ENCODE assay signal across 8 cellular contexts in genomic region chr19:8320564-8321066, GRCh38.
A peak's percentile ranks its signal among the peaks of the same experiment; 100 is the strongest.
DNase-seq lines count a peak whose midpoint lies in the region; ATAC-seq and TF ChIP-seq lines count a peak whose summit lies in the region.

No MANE protein-coding gene starts in this region.

- H3K79me2 ChIP-seq in parathyroid adenoma: peaks cover 31% of the 10 kb centered on the region

- peak overlapping the region; percentile 79 for H2AFZ ChIP-seq in parathyroid adenoma

- H3K9me3 ChIP-seq in parathyroid adenoma (ENCODE audit: control insufficient read depth, low read length): no peaks in the 10 kb centered on the region

- H3K36me3 ChIP-seq in parathyroid adenoma (ENCODE audit: control insufficient read depth, insufficient read depth, low read length): no peaks in the 10 kb centered on the region

- H3K27ac ChIP-seq in VCaP (peak overlapping the region; percentile 82), parathyroid adenoma (peak overlapping the region; percentile 82)

- DNase-seq in GM10266 (ENCODE audit: extremely low spot score) (no peak), fibroblast of pulmonary artery (ENCODE audit: low read depth) (no peak), NCI-H2029 treated with DMSO at 0.1 percent for 48 hours (lab: John Stamatoyannopoulos, UW) (no peak), cerebellar cortex (ENCODE audit: low spot score) (no peak), NCI-H446 treated with DMSO at 0.1 percent for 48 hours (lab: John Stamatoyannopoulos, UW) (no peak)

- peak; percentile 2 for ATAC-seq in HG02943 (IDR thresholded peaks at IDR 0.05; ENCODE audit: low read depth, unreplicated experiment)

- no peaks in the 10 kb centered on the region for H3K27me3 ChIP-seq in parathyroid adenoma (ENCODE audit: control insufficient read depth, insufficient read depth, low read length)

- H3K4me2 ChIP-seq in parathyroid adenoma (ENCODE audit: low read length): peak overlapping the region; percentile 97

- peak overlapping the region; percentile 89 for H3K9ac ChIP-seq in parathyroid adenoma

- H3K4me3 ChIP-seq in fibroblast of pulmonary artery (replicated peaks; ENCODE audit: low read depth, low read length): peak overlapping the region; percentile 100
- H3K4me3 ChIP-seq in parathyroid adenoma (ENCODE audit: low read depth, low read length): peak overlapping the region; percentile 99

- peaks cover 16% of the 10 kb centered on the region for H3K4me1 ChIP-seq in parathyroid adenoma

- TF ChIP-seq CTCF in GM10266 (IDR thresholded peaks at IDR 0.05; ENCODE audit: control insufficient read depth, insufficient read depth, low read depth, missing control alignments) (peak; percentile 6), VCaP (conservative IDR thresholded peaks at IDR 0.05) (no peak), fibroblast of pulmonary artery (IDR thresholded peaks at IDR 0.05; ENCODE audit: low read length, missing control alignments) (no peak), parathyroid adenoma (IDR thresholded peaks at IDR 0.05) (no peak)
